ENCODE assay signal across 24 cellular contexts in genomic region chr12:103053089-103053488, GRCh38.
"Had no signal": no experiment of that assay in that cellular context is flagged by ENCODE, and none has a peak within 500 bp of the region (broad histone marks: within the 10 kb centered on the region; RNA-seq: fewer than 3 reads in every experiment).

No MANE protein-coding gene starts in this region.

- H2AFZ ChIP-seq: hepatocyte had no signal

- H3K36me3 ChIP-seq: colonic mucosa, esophagus squamous epithelium, gastrocnemius medialis, heart left ventricle, left lung, lower lobe of right lung had no signal

- FAIRE-seq: endometrium had no signal

- H3K9me3 ChIP-seq: colonic mucosa, esophagus squamous epithelium, gastrocnemius medialis, heart left ventricle, left lung, lower lobe of right lung had no signal

- DNase-seq: colonic mucosa; cortex of kidney; effector CD8-positive, alpha-beta T cell; effector memory CD8-positive, alpha-beta T cell; endodermal cell; erythroblast; esophagus squamous epithelium; foreskin fibroblast; foreskin melanocyte; gastrocnemius medialis; heart left ventricle; hypothalamus; immature natural killer cell; islet precursor cell; left cardiac atrium; left lung; left ventricle myocardium superior; lower lobe of right lung; mesenchymal stem cell; naive thymus-derived CD4-positive, alpha-beta T cell had no signal

- ATAC-seq: effector memory CD8-positive, alpha-beta T cell; esophagus mucosa; gastrocnemius medialis; heart left ventricle; left cardiac atrium; left lung; left ventricle myocardium superior; lower lobe of right lung; naive thymus-derived CD4-positive, alpha-beta T cell had no signal

- H3K4me3 ChIP-seq: colonic mucosa, esophagus squamous epithelium, gastrocnemius medialis, heart left ventricle, hepatocyte, left lung, lower lobe of right lung had no signal

- H3K27ac ChIP-seq: colonic mucosa, epithelial cell of prostate, esophagus squamous epithelium, gastrocnemius medialis, heart left ventricle, hepatocyte, left lung, lower lobe of right lung had no signal

- H3K4me1 ChIP-seq: colonic mucosa, esophagus squamous epithelium, gastrocnemius medialis, heart left ventricle, left lung, lower lobe of right lung had no signal

- H3K4me2 ChIP-seq: hepatocyte had no signal

- H3K27me3 ChIP-seq: colonic mucosa, esophagus squamous epithelium, gastrocnemius medialis, heart left ventricle, hepatocyte, left lung had no signal

- H3K79me2 ChIP-seq: hepatocyte had no signal
